Comparison of ENCODE assay signal across 8 cellular contexts in the genomic region with DNA sequence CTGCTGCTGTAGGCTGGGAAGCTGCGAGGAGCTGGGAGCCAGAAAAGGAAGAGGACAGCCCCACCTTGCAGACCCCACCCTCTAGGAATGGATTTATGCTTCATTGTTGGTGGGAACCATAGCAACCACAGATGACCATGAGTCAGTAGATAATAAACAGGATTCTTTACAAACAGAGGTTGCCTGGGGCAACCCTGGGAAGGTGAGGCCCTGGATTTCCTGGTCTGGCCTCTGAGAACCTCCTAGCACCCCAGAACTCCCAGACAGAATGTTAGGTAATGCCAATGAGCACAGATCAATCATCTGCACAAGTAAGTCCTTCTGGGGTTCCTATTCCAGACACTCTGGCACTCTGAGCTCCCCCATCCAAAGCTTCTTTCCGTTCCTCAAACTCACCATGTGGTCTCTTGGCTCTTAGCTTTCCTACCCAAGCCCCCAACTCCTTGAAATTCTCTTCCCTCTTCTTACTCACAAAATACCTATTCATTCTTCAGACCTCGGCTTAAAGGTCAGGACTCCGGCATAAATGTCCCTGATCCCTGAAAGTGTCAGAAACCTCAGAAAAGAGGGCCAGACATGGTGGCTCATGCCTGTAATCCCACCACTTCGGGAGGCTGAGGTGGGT. TPM values are rescaled to one million over a fixed set of nuclear protein-coding genes. Genes with fewer than 3 reads are reported as not detected.
DNase-seq lines count a peak whose midpoint lies in the region; ATAC-seq, FAIRE-seq and TF ChIP-seq lines count a peak whose summit lies in the region.

No MANE protein-coding gene starts in this region.

- TF ChIP-seq EP300 in HepG2 (IDR thresholded peaks at IDR 0.05; ENCODE audit: low read depth in 2 of 2, low read length in 2 of 2) (peak; percentile 81 to 94), HepG2 (CRISPR knock-in tag; IDR thresholded peaks at IDR 0.05; ENCODE audit: borderline replicate concordance) (no peak)

- H3K4me3 Mint-ChIP-seq in CD8-positive, alpha-beta T cell = no peak overlapping the region

- ATAC-seq in HepG2 (peak; percentile 91), HG02840 (IDR thresholded peaks at IDR 0.05; ENCODE audit: low FRiP score, unreplicated experiment) (no peak), HG02588 (IDR thresholded peaks at IDR 0.05; ENCODE audit: unreplicated experiment) (no peak), GM18870 (IDR thresholded peaks at IDR 0.05; ENCODE audit: unreplicated experiment) (no peak)
- no peak for ATAC-seq in CD8-positive, alpha-beta T cell

- POLR2A ChIA-PET in HepG2 (lab: Yijun Ruan, JAX) = interaction anchor here (0.8 to 2.2 kb wide), 15 partner anchors 8 to 239 kb away, joined by 3 to 32 read pairs (median 6); a partner anchor contains a TSS
- POLR2A ChIA-PET in CD8-positive, alpha-beta T cell (lab: Charles Lee) = no interaction called here

- H3K9ac ChIP-seq in HUES48 (ENCODE audit: low read depth, low read length) (no peak overlapping the region), HepG2 (ENCODE audit: insufficient read depth, low read depth, low read length) (peak overlapping the region; percentile 99)

- no peak overlapping the region for H2AFZ ChIP-seq in HepG2 (ENCODE audit: low read length)

- H3K36me3 ChIP-seq in HUES48 (ENCODE audit: control insufficient read depth, insufficient read depth, low read length) (no peaks in the 10 kb centered on the region), brain microvascular endothelial cell (replicated peaks) (no peaks in the 10 kb centered on the region), HepG2 (replicated peaks in 1 of 2; ENCODE audit: control insufficient read depth in 1 of 2, insufficient read depth in 2 of 2, low read length in 2 of 2) (no peaks in the 10 kb centered on the region)
- no peaks in the 10 kb centered on the region for H3K36me3 ChIP-seq in CD8-positive, alpha-beta T cell (ENCODE audit: insufficient read depth, low read length)

- no peaks in the 10 kb centered on the region for H3K9me3 Mint-ChIP-seq in CD8-positive, alpha-beta T cell

- in situ Hi-C loops in ACHN (cut with HindIII; ENCODE audit: low pct_ligation_motif_present, low pct_unique_long_range_greater_than_20kb, low sequenced_read_pairs) (no loop called here), brain microvascular endothelial cell (cut with HindIII; ENCODE audit: low pct_ligation_motif_present, low sequenced_read_pairs) (no loop called here), HepG2 (cut with HindIII; ENCODE audit: extremely low pct_ligation_motif_present, low pct_unique_long_range_greater_than_20kb) (no loop called here)

- H3K4me1 ChIP-seq in HUES48 (ENCODE audit: control insufficient read depth, insufficient read depth, low read length) = no peaks in the 10 kb centered on the region; the same call in 1 of the 2 replicates
- H3K4me1 ChIP-seq in HepG2 (ENCODE audit: insufficient read depth, low read length) = peaks cover 76% of the 10 kb centered on the region
- no peaks in the 10 kb centered on the region for H3K4me1 ChIP-seq in CD8-positive, alpha-beta T cell (ENCODE audit: insufficient read depth, low read length)

- H3K27ac ChIP-seq in HUES48 (ENCODE audit: low read depth, low read length) (peak overlapping the region; percentile 21), brain microvascular endothelial cell (peak overlapping the region; percentile 8), HepG2 (ENCODE audit: extremely low read length, insufficient read depth, low read length) (peak overlapping the region; percentile 100)
- no peak overlapping the region for H3K27ac ChIP-seq in CD8-positive, alpha-beta T cell (ENCODE audit: low read depth, low read length)

- DNase-seq in ACHN (peak; percentile 63), brain microvascular endothelial cell (peak; percentile 83), HepG2 (ENCODE audit: low spot score) (peak; percentile 98)
- no peak for DNase-seq in CD8-positive, alpha-beta T cell

- peak; percentile 84 for FAIRE-seq in HepG2 (lab: Jason Lieb, UNC)

- H3K27me3 ChIP-seq in HUES48 (ENCODE audit: control insufficient read depth, insufficient read depth, low read length) (no peaks in the 10 kb centered on the region), brain microvascular endothelial cell (replicated peaks) (no peaks in the 10 kb centered on the region), HepG2 (ENCODE audit: control insufficient read depth in 1 of 2, insufficient read depth in 2 of 2, low read length in 2 of 2) (no peaks in the 10 kb centered on the region)
- H3K27me3 ChIP-seq in CD8-positive, alpha-beta T cell (ENCODE audit: insufficient read depth, low read length) = no peaks in the 10 kb centered on the region

- TF ChIP-seq POLR2A in HepG2 (IDR thresholded peaks at IDR 0.05; ENCODE audit: insufficient read depth in 1 of 2, low read depth in 2 of 2, low read length in 2 of 2) = peak; percentile 19 to 79; a peak in 3 of 4 replicates

- no peak overlapping the region for H3K27ac Mint-ChIP-seq in CD8-positive, alpha-beta T cell

- peaks cover 17% of the 10 kb centered on the region for H3K27me3 Mint-ChIP-seq in CD8-positive, alpha-beta T cell (ENCODE audit: low read depth)

- H3K4me2 ChIP-seq in HepG2 (ENCODE audit: low read depth, low read length) = peak overlapping the region; percentile 95

- intact Hi-C loops in HepG2 (cut with micrococcal nuclease; ENCODE audit: unreplicated experiment) = no loop called here
- intact Hi-C loops in CD8-positive, alpha-beta T cell (cut with DNase I, micrococcal nuclease) = no loop called here

- H3K4me1 Mint-ChIP-seq in CD8-positive, alpha-beta T cell (ENCODE audit: low read depth) = no peaks in the 10 kb centered on the region

- CTCF ChIA-PET in HepG2 (lab: Yijun Ruan, JAX; ENCODE audit: low intra/inter-chr PET ratio, low total read pairs) = no interaction called here
- CTCF ChIA-PET in CD8-positive, alpha-beta T cell (lab: Charles Lee) = interaction anchor here (1.0 to 1.8 kb wide), 3 partner anchors 10 to 26 kb away, joined by 3 to 8 read pairs (median 4); no protein-coding TSS in a partner anchor

- BruUV-seq in HepG2 (replicated peaks; lab: Mats Ljungman, UMichigan) = no TSS peak

- no peaks in the 10 kb centered on the region for H3K79me2 ChIP-seq in HepG2 (ENCODE audit: insufficient read depth, low read length)

- TF ChIP-seq CTCF in brain microvascular endothelial cell (IDR thresholded peaks at IDR 0.05; ENCODE audit: low read depth, low read length, missing control alignments) (no peak), HepG2 (CRISPR knock-in tag; IDR thresholded peaks at IDR 0.05) (no peak)
- TF ChIP-seq CTCF in CD8-positive, alpha-beta T cell (IDR thresholded peaks at IDR 0.05) = no peak

- H3K4me3 ChIP-seq in HUES48 (ENCODE audit: low read depth, low read length) (no peak overlapping the region), brain microvascular endothelial cell (ENCODE audit: low read depth, low read length) (no peak overlapping the region), HepG2 (replicated peaks in 1 of 3; ENCODE audit: insufficient read depth in 1 of 3, low read depth in 2 of 3, low read length in 3 of 3) (peak overlapping the region; percentile 5 to 51 (median 33); a peak in 4 of 6 replicates)
- no peak overlapping the region for H3K4me3 ChIP-seq in CD8-positive, alpha-beta T cell (ENCODE audit: low read depth, low read length)

- no peaks in the 10 kb centered on the region for H4K20me1 ChIP-seq in HepG2 (ENCODE audit: insufficient read depth, low read length)

- H3K9me3 ChIP-seq in HUES48 (ENCODE audit: control insufficient read depth, insufficient read depth, low read length) (no peaks in the 10 kb centered on the region), HepG2 (ENCODE audit: low read length) (no peaks in the 10 kb centered on the region)
- H3K9me3 ChIP-seq in CD8-positive, alpha-beta T cell (ENCODE audit: low read length) = no peaks in the 10 kb centered on the region

- no peaks in the 10 kb centered on the region for H3K36me3 Mint-ChIP-seq in CD8-positive, alpha-beta T cell

- no peak for TF ChIP-seq RAD21 in HepG2 (CRISPR knock-in tag; IDR thresholded peaks at IDR 0.05)

- 0% methylated on average over 5 of the region's 5 CpGs for WGBS in HepG2 (ENCODE audit: low lambda C conversion rate)

RNA-seq across cellular contexts. Expression of a gene that starts 15.2 kb away (rescaled TPM):
- 13.1 and 18.9 TPM in 2 replicates for total RNA-seq in HepG2 (2016; rRNA removed; fragmentation: Illumina TruSeq; extraction: Trizol)
- total RNA-seq in HepG2 (2016; cell fraction: cytosol; rRNA removed; fragmentation: Illumina TruSeq; extraction: Trizol; ENCODE audit: low read depth) = 11.1 and 14.7 TPM in 2 replicates
- 15.0 and 16.9 TPM in 2 replicates for total RNA-seq in HepG2 (2016; cell fraction: insoluble cytoplasmic fraction; rRNA removed; fragmentation: Illumina TruSeq; extraction: Trizol)
- 23.7 TPM in 2 replicates for total RNA-seq in HepG2 (2016; cell fraction: membrane; rRNA removed; fragmentation: Illumina TruSeq; extraction: Trizol)
- total RNA-seq in HepG2 (2016; cell fraction: nucleus; rRNA removed; fragmentation: Illumina TruSeq; extraction: Trizol) = 15.6 and 19.7 TPM in 2 replicates
- polyA plus RNA-seq in HepG2 (2011; rRNA removed) = 17.0 and 26.8 TPM in 2 replicates
- 12.8 and 29.8 TPM in 2 replicates for polyA plus RNA-seq in HepG2 (2011; cell fraction: cytosol; rRNA removed)
- 20.1 and 50.9 TPM in 2 replicates for polyA plus RNA-seq in HepG2 (2011; cell fraction: nucleus; rRNA removed)
- 16.4 and 22.2 TPM in 2 replicates for polyA plus RNA-seq in HepG2 (2012)
- polyA plus RNA-seq in HepG2 (2016; cell fraction: cytosol; fragmentation: Illumina TruSeq; extraction: Trizol; ENCODE audit: low read depth) = 16.0 and 16.1 TPM in 2 replicates
- 15.2 and 21.6 TPM in 2 replicates for polyA plus RNA-seq in HepG2 (2016; cell fraction: insoluble cytoplasmic fraction; fragmentation: Illumina TruSeq; extraction: Trizol; ENCODE audit: low read depth)
- polyA plus RNA-seq in HepG2 (2016; cell fraction: membrane; fragmentation: Illumina TruSeq; extraction: Trizol; ENCODE audit: low read depth) = 20.3 and 26.3 TPM in 2 replicates
- 28.0 and 30.9 TPM in 2 replicates for polyA plus RNA-seq in HepG2 (2016; cell fraction: nucleus; fragmentation: Illumina TruSeq; extraction: Trizol; ENCODE audit: insufficient read depth, low read depth)
- polyA minus RNA-seq in HepG2 (2011; rRNA and poly(A)+ RNA removed; ENCODE audit: low replicate concordance) = 0.70 and 23.3 TPM in 2 replicates
- 8.8 and 12.8 TPM in 2 replicates for polyA minus RNA-seq in HepG2 (2011; cell fraction: cytosol; rRNA and poly(A)+ RNA removed)
- 13.3 and 16.5 TPM in 2 replicates for polyA minus RNA-seq in HepG2 (2011; cell fraction: nucleus; rRNA and poly(A)+ RNA removed)
- not detected for total RNA-seq in CD8-positive, alpha-beta T cell

RNA-seq across cellular contexts. Expression of a gene that starts 46.6 kb away (rescaled TPM):
- 21.9 and 41.5 TPM in 2 replicates for total RNA-seq in HepG2 (2016; rRNA removed; fragmentation: Illumina TruSeq; extraction: Trizol)
- total RNA-seq in HepG2 (2016; cell fraction: cytosol; rRNA removed; fragmentation: Illumina TruSeq; extraction: Trizol; ENCODE audit: low read depth) = 16.3 and 18.0 TPM in 2 replicates
- 28.8 and 36.5 TPM in 2 replicates for total RNA-seq in HepG2 (2016; cell fraction: insoluble cytoplasmic fraction; rRNA removed; fragmentation: Illumina TruSeq; extraction: Trizol)
- total RNA-seq in HepG2 (2016; cell fraction: membrane; rRNA removed; fragmentation: Illumina TruSeq; extraction: Trizol) = 19.8 and 22.3 TPM in 2 replicates
- total RNA-seq in HepG2 (2016; cell fraction: nucleus; rRNA removed; fragmentation: Illumina TruSeq; extraction: Trizol) = 36.8 and 40.7 TPM in 2 replicates
- 41.4 and 61.2 TPM in 2 replicates for polyA plus RNA-seq in HepG2 (2011; rRNA removed)
- polyA plus RNA-seq in HepG2 (2011; cell fraction: cytosol; rRNA removed) = 53.0 and 53.4 TPM in 2 replicates
- 67.2 and 67.4 TPM in 2 replicates for polyA plus RNA-seq in HepG2 (2011; cell fraction: nucleus; rRNA removed)
- 40.9 and 56.2 TPM in 2 replicates for polyA plus RNA-seq in HepG2 (2012)
- polyA plus RNA-seq in HepG2 (2016; cell fraction: cytosol; fragmentation: Illumina TruSeq; extraction: Trizol; ENCODE audit: low read depth) = 5.2 and 6.8 TPM in 2 replicates
- polyA plus RNA-seq in HepG2 (2016; cell fraction: insoluble cytoplasmic fraction; fragmentation: Illumina TruSeq; extraction: Trizol; ENCODE audit: low read depth) = 31.8 and 38.4 TPM in 2 replicates
- 14.3 and 15.5 TPM in 2 replicates for polyA plus RNA-seq in HepG2 (2016; cell fraction: membrane; fragmentation: Illumina TruSeq; extraction: Trizol; ENCODE audit: low read depth)
- polyA plus RNA-seq in HepG2 (2016; cell fraction: nucleus; fragmentation: Illumina TruSeq; extraction: Trizol; ENCODE audit: insufficient read depth, low read depth) = 75.7 and 99.5 TPM in 2 replicates
- polyA minus RNA-seq in HepG2 (2011; rRNA and poly(A)+ RNA removed; ENCODE audit: low replicate concordance) = 88.8 and 131 TPM in 2 replicates
- 52.9 and 68.3 TPM in 2 replicates for polyA minus RNA-seq in HepG2 (2011; cell fraction: cytosol; rRNA and poly(A)+ RNA removed)
- polyA minus RNA-seq in HepG2 (2011; cell fraction: nucleus; rRNA and poly(A)+ RNA removed) = 54.3 and 80.4 TPM in 2 replicates
- 10 to 100 TPM; 16.7 to 18.8 TPM for total RNA-seq in CD8-positive, alpha-beta T cell

Comparison
In these comparisons a context has a peak if more than half of its experiments do, and no peak if none do; other contexts are left out.
1. DNase-seq: peak in ACHN (single experiment), brain microvascular endothelial cell (single experiment) and HepG2 (single experiment); none in CD8-positive, alpha-beta T cell (0 of 7).
2. H3K4me3 ChIP-seq: peak in HepG2 (3 of 3); none in HUES48 (single experiment), brain microvascular endothelial cell (single experiment) and CD8-positive, alpha-beta T cell (single experiment).
3. RNA of a gene that starts 15.2 kb away (total RNA-seq): 11.1 to 23.7 TPM in HepG2; not detected in CD8-positive, alpha-beta T cell; every median in the first group is over 10 times any median in the second.